18 cellular contexts compared by ENCODE assay signal in the genomic region with DNA sequence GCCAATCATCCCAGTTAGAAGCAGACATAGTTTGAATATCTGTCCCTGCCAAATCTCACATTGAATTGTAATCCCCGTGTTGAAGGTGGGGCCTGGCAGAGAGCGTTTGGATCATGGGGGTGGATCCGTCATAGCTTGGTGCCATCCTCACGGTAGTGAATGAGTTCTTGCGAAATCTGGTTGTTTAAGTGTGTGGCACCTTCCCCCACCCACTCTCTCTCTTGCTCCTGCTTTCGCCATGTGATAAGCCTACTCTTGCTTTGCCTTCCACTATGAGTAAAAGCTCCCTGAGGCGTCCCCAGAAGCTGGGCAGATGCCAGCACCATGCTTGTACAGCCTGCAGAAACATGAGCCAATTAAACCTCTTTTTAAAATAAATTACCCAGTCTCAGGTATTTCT. TPM values are rescaled to one million over a fixed set of nuclear protein-coding genes. Genes with fewer than 3 reads are reported as not detected.
"Had no signal": no experiment of that assay in that cellular context is flagged by ENCODE, and none has a peak within 500 bp of the region (broad histone marks: within the 10 kb centered on the region; RNA-seq: fewer than 3 reads in every experiment).

No MANE protein-coding gene starts in this region.

- H3K27ac ChIP-seq: coronary artery, heart left ventricle, right atrium auricular region, suprapubic skin, thyroid gland had no signal

- H3K9me3 ChIP-seq: heart left ventricle, right atrium auricular region, suprapubic skin, thyroid gland had no signal

- H3K36me3 ChIP-seq: heart left ventricle, right atrium auricular region, suprapubic skin, thyroid gland had no signal

- FAIRE-seq: endothelial cell of umbilical vein had no signal

- H3K4me3 ChIP-seq: coronary artery, heart left ventricle, lung, right atrium auricular region, smooth muscle cell, suprapubic skin, thyroid gland had no signal

- H3K4me2 ChIP-seq: smooth muscle cell had no signal

- H3K27me3 ChIP-seq: heart left ventricle, right atrium auricular region, suprapubic skin, thyroid gland had no signal

- DNase-seq: effector CD4-positive, alpha-beta T cell; endodermal cell; heart left ventricle; hippocampal formation; left colon; left ventricle myocardium superior; naive thymus-derived CD4-positive, alpha-beta T cell; stimulated activated CD4-positive, alpha-beta T cell treated with anti-CD3 and anti-CD28 coated beads, Interleukin-2, amount 100 ng/mL, for 48 hours; stimulated activated CD8-positive, alpha-beta memory T cell treated with anti-CD3 and anti-CD28 coated beads, Interleukin-4, amount 100 ng/mL, for 48 hours; stimulated activated naive CD8-positive, alpha-beta T cell treated with anti-CD3 and anti-CD28 coated beads, Interleukin-15, Interleukin-2, amounts not matched to agents 100 U/mL and 50 U/mL, for 24 hours; thyroid gland had no signal

- H3K4me1 ChIP-seq: right atrium auricular region, suprapubic skin, thyroid gland had no signal

RNA-seq across cellular contexts. Expression of a gene that starts 5.0 kb away (rescaled TPM):
- total RNA-seq: kidney epithelial cell had no signal
